ENCODE assay signal across 8 cellular contexts in genomic region chr4:2469192-2469984, GRCh38. TPM values are rescaled to one million over a fixed set of nuclear protein-coding genes. Genes with fewer than 3 reads are reported as not detected.
DNase-seq lines count a peak whose midpoint lies in the region; ATAC-seq and TF ChIP-seq lines count a peak whose summit lies in the region.

No MANE protein-coding gene starts in this region.

- H3K27ac ChIP-seq in HCT116 (ENCODE audit: low read depth, low read length), result peak overlapping the region; percentile 92
- H3K27ac ChIP-seq in endodermal cell (ENCODE audit: low read depth, low read length), result peak overlapping the region; percentile 92

- peaks cover 9% of the 10 kb centered on the region; the same call in 1 of the 2 replicates for H4K20me1 ChIP-seq in HCT116 (ENCODE audit: insufficient read depth)

- no peak for TF ChIP-seq POLR2A in HCT116 (IDR thresholded peaks at IDR 0.05; ENCODE audit: borderline replicate concordance, extremely low read depth, insufficient read depth, insufficient read length)

- H3K9ac ChIP-seq in HCT116 (ENCODE audit: low read length), result peak overlapping the region; percentile 99
- peak overlapping the region; percentile 84 for H3K9ac ChIP-seq in endodermal cell (ENCODE audit: extremely low read depth, low read length, poor library complexity, severe bottlenecking)

- H3K4me3 ChIP-seq in HCT116 (replicated peaks in 1 of 2; ENCODE audit: low read depth in 1 of 2, low read length in 2 of 2) (peak overlapping the region; percentile 80 to 94), endodermal cell (ENCODE audit: low read length) (peak overlapping the region; percentile 86)

- H3K36me3 Mint-ChIP-seq in endodermal cell (ENCODE audit: low read depth) (peaks cover 47% of the 10 kb centered on the region), naive B cell (no peaks in the 10 kb centered on the region)
- H3K36me3 Mint-ChIP-seq in stimulated activated naive B cell treated with anti-CD40 and anti-IgM and Interleukin-4, amounts not matched to agents 10 μg/mL and 1 μg/mL and 100 μg/mL, for 72 hours, result peaks cover 24 to 30% of the 10 kb centered on the region in 2 donors

- H3K9me3 ChIP-seq in HCT116 (ENCODE audit: control insufficient read depth in 1 of 2, insufficient read depth in 1 of 2, low read depth in 1 of 2, low read length in 2 of 2), result no peaks in the 10 kb centered on the region
- H3K9me3 ChIP-seq in endodermal cell (ENCODE audit: control insufficient read depth, low read length), result peaks cover 26% of the 10 kb centered on the region

- BruUV-seq in HCT116 (replicated peaks; lab: Mats Ljungman, UMichigan), result no TSS peak

- TF ChIP-seq RAD21 in HCT116 (IDR thresholded peaks at IDR 0.05; ENCODE audit: low read depth), result no peak

- H3K9me2 ChIP-seq in HCT116 (ENCODE audit: insufficient read depth), result no peaks in the 10 kb centered on the region

- H3K27me3 ChIP-seq in HCT116 (ENCODE audit: insufficient read depth, low read length) (no peaks in the 10 kb centered on the region), endodermal cell (ENCODE audit: control insufficient read depth, insufficient read depth, low read length, poor library complexity, severe bottlenecking) (no peaks in the 10 kb centered on the region)

- TF ChIP-seq CTCF in HCT116 (IDR thresholded peaks at IDR 0.05 in 2 of 3, conservative IDR thresholded peaks at IDR 0.05 in 1 of 3; ENCODE audit: borderline replicate concordance in 1 of 3, insufficient read depth in 1 of 3, low read depth in 2 of 3, low read length in 2 of 3) (no peak), endodermal cell (conservative IDR thresholded peaks at IDR 0.05) (no peak)

- POLR2A ChIA-PET in HCT116 (lab: Charles Lee), result interaction anchor here (0.7 to 1.4 kb wide), 2 partner anchors 21 to 207 kb away, joined by 3 read pairs; partner anchors contain the start of gene MXD4

- CTCF ChIA-PET in HCT116 (lab: Charles Lee), result interaction anchor here (1.7 to 2.0 kb wide), 2 partner anchors 28 to 249 kb away, joined by 5 to 9 read pairs; no protein-coding TSS in a partner anchor

- H3K36me3 ChIP-seq in HCT116 (ENCODE audit: control insufficient read depth in 1 of 2, insufficient read depth in 2 of 2, low read length in 2 of 2) (peaks cover 7 to 21% of the 10 kb centered on the region in 2 experiments; a peak in 3 of 4 replicates), endodermal cell (ENCODE audit: control insufficient read depth, insufficient read depth, low read length) (peaks cover 33% of the 10 kb centered on the region)

- ATAC-seq in GM18502 (IDR thresholded peaks at IDR 0.05; ENCODE audit: poor library complexity, unreplicated experiment) (peak; percentile 49), HCT116 (peak; percentile 46), naive B cell (ENCODE audit: low read depth in 2 of 2) (peak; percentile 53 to 63)
- ATAC-seq in stimulated activated naive B cell treated with anti-CD40 and anti-IgM and Interleukin-4, amounts not matched to agents 10 μg/mL and 1 μg/mL and 100 μg/mL, for 72 hours (replicated peaks), result peak; percentile 64 to 65

- DNase-seq in HCT116 (ENCODE audit: low read depth, low spot score) (no peak), M059J (ENCODE audit: low read depth) (peak; percentile 48), endodermal cell (peak; percentile 75), naive B cell (peak; percentile 77), NCI-H446 (lab: John Stamatoyannopoulos, UW) (no peak)
- peak; percentile 35 to 55 for DNase-seq in activated CD8-positive, alpha-beta memory T cell treated with anti-CD3 and anti-CD28 coated beads for 1 hour (ENCODE audit: extremely low read depth in 1 of 2, low read depth in 1 of 2)
- DNase-seq in stimulated activated naive B cell treated with anti-CD40 and anti-IgM and Interleukin-4, amounts not matched to agents 10 μg/mL and 1 μg/mL and 100 μg/mL, for 72 hours, result peak; percentile 58

- H3K4me3 Mint-ChIP-seq in endodermal cell, result peak overlapping the region; percentile 96
- H3K4me3 Mint-ChIP-seq in naive B cell, result peak overlapping the region; percentile 92 to 98 (median 96)
- peak overlapping the region; percentile 97 to 98 for H3K4me3 Mint-ChIP-seq in stimulated activated naive B cell treated with anti-CD40 and anti-IgM and Interleukin-4, amounts not matched to agents 10 μg/mL and 1 μg/mL and 100 μg/mL, for 72 hours

- RAD21 ChIA-PET in HCT116 (lab: Charles Lee; ENCODE audit: low non-redundant PET in 1 of 2, low total read pairs in 2 of 2, uncharacterized antibody in 2 of 2, unreplicated experiment in 2 of 2), result no interaction called here

- H3K79me2 ChIP-seq in HCT116 (ENCODE audit: insufficient read depth, low read length), result peaks cover 68% of the 10 kb centered on the region

- H3K4me2 ChIP-seq in HCT116 (ENCODE audit: low read length), result peak overlapping the region; percentile 99

- 0% methylated on average over 43 to 78 of the region's 78 CpGs for WGBS in endodermal cell (ENCODE audit: insufficient coverage in 1 of 2, insufficient read length in 1 of 2), 2 experiments

- H2AFZ ChIP-seq in HCT116 (ENCODE audit: low read depth, low read length, poor library complexity, severe bottlenecking), result no peak overlapping the region

- H3K27ac Mint-ChIP-seq in endodermal cell (peak overlapping the region; percentile 96), naive B cell (peak overlapping the region; percentile 92 to 99 (median 98))
- H3K27ac Mint-ChIP-seq in stimulated activated naive B cell treated with anti-CD40 and anti-IgM and Interleukin-4, amounts not matched to agents 10 μg/mL and 1 μg/mL and 100 μg/mL, for 72 hours, result peak overlapping the region; percentile 99

- intact Hi-C loops in HCT116 (cut with micrococcal nuclease), result loop anchor here (5.0 kb wide), 1 partner anchor 68 kb away; the partner anchor contains the start of gene FAM193A

- peaks cover 3 to 23% of the 10 kb centered on the region in 2 experiments; a peak in 3 of 4 replicates for H3K4me1 ChIP-seq in HCT116 (ENCODE audit: control insufficient read depth in 1 of 2, insufficient read depth in 2 of 2, low read length in 2 of 2)
- no peaks in the 10 kb centered on the region for H3K4me1 ChIP-seq in endodermal cell (ENCODE audit: control insufficient read depth, insufficient read depth, low read length)

- H3K4me1 Mint-ChIP-seq in endodermal cell (peaks cover 13% of the 10 kb centered on the region), naive B cell (peaks cover 22 to 48% (median 40%) of the 10 kb centered on the region in 3 donors)
- H3K4me1 Mint-ChIP-seq in stimulated activated naive B cell treated with anti-CD40 and anti-IgM and Interleukin-4, amounts not matched to agents 10 μg/mL and 1 μg/mL and 100 μg/mL, for 72 hours, result peaks cover 21 to 50% of the 10 kb centered on the region in 2 donors

- H3K9me3 Mint-ChIP-seq in endodermal cell (peaks cover 2% of the 10 kb centered on the region), naive B cell (no peaks in the 10 kb centered on the region)
- H3K9me3 Mint-ChIP-seq in stimulated activated naive B cell treated with anti-CD40 and anti-IgM and Interleukin-4, amounts not matched to agents 10 μg/mL and 1 μg/mL and 100 μg/mL, for 72 hours, result no peaks in the 10 kb centered on the region

- no peaks in the 10 kb centered on the region for H3K27me3 Mint-ChIP-seq in endodermal cell (ENCODE audit: insufficient read depth)
- no peaks in the 10 kb centered on the region for H3K27me3 Mint-ChIP-seq in naive B cell
- no peaks in the 10 kb centered on the region for H3K27me3 Mint-ChIP-seq in stimulated activated naive B cell treated with anti-CD40 and anti-IgM and Interleukin-4, amounts not matched to agents 10 μg/mL and 1 μg/mL and 100 μg/mL, for 72 hours

TF ChIP-seq in HCT116, 20 proteins besides CTCF, POLR2A, EP300 and RAD21:
- TF ChIP-seq TCF7L2 (IDR thresholded peaks at IDR 0.05; ENCODE audit: borderline replicate concordance, extremely low read depth, insufficient read depth, insufficient read length) (peak; percentile 46), SP1 (IDR thresholded peaks at IDR 0.05; ENCODE audit: low read depth) (no peak), ZFX (IDR thresholded peaks at IDR 0.05) (peak; percentile 92)

RNA-seq across cellular contexts. Expression of gene RNF4, which starts 0.5 kb away (rescaled TPM):
- total RNA-seq in HCT116 (2021; ENCODE audit: unreplicated experiment) (62.3 TPM), endodermal cell (10 to 100 TPM; 73.2 to 93.6 TPM)
- polyA plus RNA-seq in HCT116 (2012), result 41.4 and 44.5 TPM in 2 replicates
- total RNA-seq in M059J (2014; rRNA removed; shearing (Covaris generic)), result 63.5 and 98.4 TPM in 2 replicates
- 68.6 TPM for polyA plus RNA-seq in endodermal cell (2013, experiment 1 of 2)
- polyA plus RNA-seq in endodermal cell (2013, experiment 2 of 2), result 67.6 TPM
- 10 to 100 TPM; 48.9 to 87.9 (median 64.8) TPM for polyA plus RNA-seq in naive B cell (ENCODE audit: low read depth in 6 of 6)

RNA-seq across cellular contexts. Expression of gene CFAP99, which starts 50.6 kb away (rescaled TPM):
- total RNA-seq in HCT116 (2021; ENCODE audit: unreplicated experiment) (0.42 TPM), endodermal cell (not detected)
- 0.16 and 0.35 TPM in 2 replicates for polyA plus RNA-seq in HCT116 (2012)
- total RNA-seq in M059J (2014; rRNA removed; shearing (Covaris generic)), result 0.42 TPM in 1 of 2 replicates, not detected in the other
- polyA plus RNA-seq in endodermal cell (2013, experiment 1 of 2), result not detected
- polyA plus RNA-seq in endodermal cell (2013, experiment 2 of 2), result not detected
- polyA plus RNA-seq in naive B cell (ENCODE audit: low read depth in 6 of 6), result not detected

RNA-seq across cellular contexts. Expression of gene ZFYVE28, which starts 50.9 kb away (rescaled TPM):
- 19.2 TPM for total RNA-seq in HCT116 (2021; ENCODE audit: unreplicated experiment)
- 13.6 and 15.5 TPM in 2 replicates for polyA plus RNA-seq in HCT116 (2012)
- total RNA-seq in M059J (2014; rRNA removed; shearing (Covaris generic)), result 3.3 and 4.0 TPM in 2 replicates
- 1 to 10 TPM in 1 of 2 donors, under 1 TPM in 1; 0.73 to 1.6 TPM for total RNA-seq in endodermal cell
- 0.32 TPM for polyA plus RNA-seq in endodermal cell (2013, experiment 1 of 2)
- 0.29 TPM for polyA plus RNA-seq in endodermal cell (2013, experiment 2 of 2)
- polyA plus RNA-seq in naive B cell (ENCODE audit: low read depth in 6 of 6), result 1 to 10 TPM in 4 of 6 donors, under 1 TPM in 2; 0.71 to 2.9 (median 1.4) TPM

Comparison
In these comparisons a context has a peak if more than half of its experiments do, and no peak if none do; other contexts are left out.
1. DNase-seq: peak in M059J (single experiment), activated CD8-positive, alpha-beta memory T cell treated with anti-CD3 and anti-CD28 coated beads for 1 hour (2 of 2), endodermal cell (single experiment), naive B cell (single experiment) and stimulated activated naive B cell treated with anti-CD40 and anti-IgM and Interleukin-4, amounts not matched to agents 10 μg/mL and 1 μg/mL and 100 μg/mL, for 72 hours (single experiment); none in HCT116 (single experiment) and NCI-H446 (0 of 2).
2. Peak in every context shown above with its lines, with median percentiles within 50 percentile points of each other: ATAC-seq, H3K27ac Mint-ChIP-seq and H3K4me3 Mint-ChIP-seq.